8 cellular contexts compared by ENCODE assay signal in genomic region chr17:27760069-27760885, GRCh38. TPM values are rescaled to one million over a fixed set of nuclear protein-coding genes. Genes with fewer than 3 reads are reported as not detected.
A peak's percentile ranks its signal among the peaks of the same experiment; 100 is the strongest.
DNase-seq lines count a peak whose midpoint lies in the region; ATAC-seq and TF ChIP-seq lines count a peak whose summit lies in the region.

No MANE protein-coding gene starts in this region.

- H3K27me3 Mint-ChIP-seq in CD8-positive, alpha-beta T cell (ENCODE audit: low read depth): no peaks in the 10 kb centered on the region

- DNase-seq in CD8-positive, alpha-beta T cell: peak; percentile 51 to 82 (median 61)
- no peak for DNase-seq in HFF-Myc (ENCODE audit: extremely low read depth, low read depth)
- peak; percentile 33 for DNase-seq in RWPE1 (ENCODE audit: low spot score)
- DNase-seq in activated gamma-delta T cell treated with anti-CD3 and anti-CD28 coated beads, Interleukin-2, amount 50 U/mL, for 16 hours (ENCODE audit: low read depth): peak; percentile 58
- peak in 41 of 42 donors; percentile 16 to 90 (median 74) for DNase-seq in head of caudate nucleus
- peak; percentile 39 for DNase-seq in prostate gland (ENCODE audit: low spot score)
- DNase-seq in vagina (ENCODE audit: extremely low spot score in 2 of 2): no peak

- no peak for TF ChIP-seq POLR2A in prostate gland (IDR thresholded peaks at IDR 0.05)
- TF ChIP-seq POLR2A in vagina (IDR thresholded peaks at IDR 0.05): no peak

- intact Hi-C loops in CD8-positive, alpha-beta T cell (cut with DNase I, micrococcal nuclease): loop anchor here in 1 of 2 experiments (1.0 to 2.0 kb wide), 2 partner anchors 120 to 493 kb away; no protein-coding TSS in a partner anchor
- intact Hi-C loops in head of caudate nucleus (cut with DNase I): loop anchor here (10.0 kb wide), 1 partner anchor 115 kb away; no protein-coding TSS in a partner anchor
- intact Hi-C loops in prostate gland (cut with DNase I): no loop called here
- intact Hi-C loops in vagina (cut with DNase I): no loop called here

- H3K36me3 Mint-ChIP-seq in CD8-positive, alpha-beta T cell: no peaks in the 10 kb centered on the region

- no peaks in the 10 kb centered on the region for H3K36me3 ChIP-seq in CD8-positive, alpha-beta T cell (ENCODE audit: insufficient read depth, low read length)
- H3K36me3 ChIP-seq in prostate gland (no peaks in the 10 kb centered on the region), vagina (no peaks in the 10 kb centered on the region)

- no peaks in the 10 kb centered on the region for H3K9me3 Mint-ChIP-seq in CD8-positive, alpha-beta T cell

- CTCF ChIA-PET in CD8-positive, alpha-beta T cell (lab: Charles Lee): interaction anchor here (0.5 to 4.2 kb wide), 16 partner anchors 8 to 523 kb away, joined by 3 to 49 read pairs (median 4); no protein-coding TSS in a partner anchor
- CTCF ChIA-PET in RWPE1 (lab: Yijun Ruan, JAX): interaction anchor here (0.6 to 2.0 kb wide), 13 partner anchors 9 to 146 kb away, joined by 3 to 45 read pairs (median 4); no protein-coding TSS in a partner anchor

- H3K27me3 ChIP-seq in CD8-positive, alpha-beta T cell (ENCODE audit: insufficient read depth, low read length): no peaks in the 10 kb centered on the region
- no peaks in the 10 kb centered on the region for H3K27me3 ChIP-seq in prostate gland (replicated peaks; ENCODE audit: insufficient read depth)
- no peaks in the 10 kb centered on the region for H3K27me3 ChIP-seq in vagina

- H3K27ac ChIP-seq in CD8-positive, alpha-beta T cell (ENCODE audit: low read depth, low read length): no peak overlapping the region
- H3K27ac ChIP-seq in RWPE1 (no peak overlapping the region), prostate gland (no peak overlapping the region), vagina (no peak overlapping the region)

- ATAC-seq in CD8-positive, alpha-beta T cell: peak; percentile 61
- no peak for ATAC-seq in HG02763 (IDR thresholded peaks at IDR 0.05; ENCODE audit: unreplicated experiment)

- POLR2A ChIA-PET in CD8-positive, alpha-beta T cell (lab: Charles Lee): interaction anchor here (0.6 kb wide), 1 partner anchor 50 kb away, joined by 5 read pairs; no protein-coding TSS in a partner anchor
- POLR2A ChIA-PET in RWPE1 (lab: Yijun Ruan, JAX; ENCODE audit: low non-redundant PET): no interaction called here

- peak; percentile 84 for TF ChIP-seq CTCF in CD8-positive, alpha-beta T cell (IDR thresholded peaks at IDR 0.05)
- TF ChIP-seq CTCF in HFF-Myc (IDR thresholded peaks at IDR 0.05; ENCODE audit: low read depth, low read length, missing control alignments): peak; percentile 90
- peak; percentile 90 for TF ChIP-seq CTCF in RWPE1 (conservative IDR thresholded peaks at IDR 0.05; ENCODE audit: low read depth)
- TF ChIP-seq CTCF in prostate gland (IDR thresholded peaks at IDR 0.05): peak; percentile 59 to 84 (median 76)
- peak; percentile 14 to 73 (median 43) for TF ChIP-seq CTCF in vagina (IDR thresholded peaks at IDR 0.05)

- H3K4me1 ChIP-seq in CD8-positive, alpha-beta T cell (ENCODE audit: insufficient read depth, low read length): no peaks in the 10 kb centered on the region
- H3K4me1 ChIP-seq in prostate gland (replicated peaks) (no peaks in the 10 kb centered on the region), vagina (no peaks in the 10 kb centered on the region)

- H3K4me3 ChIP-seq in CD8-positive, alpha-beta T cell (ENCODE audit: low read depth, low read length): no peak overlapping the region
- H3K4me3 ChIP-seq in HFF-Myc (replicated peaks; ENCODE audit: low read depth, low read length): no peak overlapping the region
- no peak overlapping the region for H3K4me3 ChIP-seq in prostate gland
- no peak overlapping the region for H3K4me3 ChIP-seq in vagina

- no peak overlapping the region for H3K27ac Mint-ChIP-seq in CD8-positive, alpha-beta T cell

- no peaks in the 10 kb centered on the region for H3K9me3 ChIP-seq in CD8-positive, alpha-beta T cell (ENCODE audit: low read length)
- no peaks in the 10 kb centered on the region for H3K9me3 ChIP-seq in prostate gland
- no peaks in the 10 kb centered on the region for H3K9me3 ChIP-seq in vagina

- whole genome bisulfite sequencing in prostate gland: 59% methylated on average over 28 of the region's 28 CpGs

- no peak overlapping the region for H3K4me3 Mint-ChIP-seq in CD8-positive, alpha-beta T cell

- no peaks in the 10 kb centered on the region for H3K4me1 Mint-ChIP-seq in CD8-positive, alpha-beta T cell (ENCODE audit: low read depth)

RNA-seq across cellular contexts. Expression of gene NOS2, which starts 40.1 kb away (rescaled TPM):
- under 1 TPM in 1 of 2 experiments, not detected in 1; 0.08 TPM for total RNA-seq in CD8-positive, alpha-beta T cell
- total RNA-seq in prostate gland (1 to 10 TPM in 1 of 2 donors, under 1 TPM in 1; 0.55 to 1.4 TPM), vagina (not detected)

Comparison
In these comparisons a context has a peak if more than half of its experiments do, and no peak if none do; other contexts are left out.
1. DNase-seq: peak in CD8-positive, alpha-beta T cell (7 of 7), RWPE1 (single experiment), activated gamma-delta T cell treated with anti-CD3 and anti-CD28 coated beads, Interleukin-2, amount 50 U/mL, for 16 hours (single experiment), head of caudate nucleus (41 of 42) and prostate gland (single experiment); none in HFF-Myc (single experiment) and vagina (0 of 2).
2. Peak in every context shown above with its lines, with median percentiles within 50 percentile points of each other: CTCF ChIP-seq.